In genomic region chr10:112053895-112054294, GRCh38 we compare ENCODE assay signal across 8 cellular contexts.
"Had no signal": no experiment of that assay in that cellular context is flagged by ENCODE, and none has a peak within 500 bp of the region (broad histone marks: within the 10 kb centered on the region; RNA-seq: fewer than 3 reads in every experiment).

No MANE protein-coding gene starts in this region.

- H3K4me3 ChIP-seq: GM12878 had no signal

- DNase-seq: GDM1, GF-D8 had no signal

- ATAC-seq: GM12878 had no signal

- FAIRE-seq: G401.6, GM12878, GM12891, GM12892, GM18507, GM19239 had no signal
